1 cellular context compared by ENCODE assay signal in the genomic region with DNA sequence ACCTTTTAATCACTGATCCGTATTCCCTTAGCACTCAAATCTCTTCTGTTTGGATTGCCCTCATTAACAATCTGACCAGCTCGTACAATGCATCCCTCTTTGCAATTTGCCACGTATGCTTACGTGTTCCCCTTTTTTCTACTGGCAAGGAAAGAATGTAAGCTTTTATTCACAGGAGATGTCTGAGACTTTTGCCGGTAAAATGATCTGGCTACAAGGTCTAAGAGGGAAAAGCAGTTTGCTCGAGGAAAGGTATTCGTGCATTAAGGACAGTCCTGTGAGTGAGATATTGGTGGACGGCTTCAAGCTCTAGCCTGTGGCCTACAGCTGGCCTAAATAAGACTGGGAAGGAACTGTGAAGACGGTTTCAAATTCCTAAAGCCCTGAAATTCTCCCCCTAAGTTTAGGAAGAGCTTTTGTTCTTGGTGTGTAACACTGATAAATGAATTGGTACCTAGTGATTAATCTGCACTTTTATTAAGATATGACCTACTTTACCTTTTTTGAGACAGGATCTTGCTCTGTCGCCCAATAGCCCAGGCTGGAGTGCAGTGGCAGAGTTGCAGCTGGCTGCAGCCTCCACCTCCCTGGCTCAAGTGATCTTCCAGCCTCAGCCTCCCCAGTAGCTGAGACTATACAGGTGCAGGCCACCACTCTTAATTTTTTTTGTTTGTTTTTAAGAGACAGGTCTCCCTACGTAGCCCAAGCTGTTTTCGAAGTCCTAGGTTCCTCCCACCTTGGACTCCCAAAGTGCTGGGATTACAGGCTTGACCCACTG.
TF ChIP-seq lines count a peak whose summit lies in the region.

No MANE protein-coding gene starts in this region.

TF ChIP-seq in SK-N-SH, 30 proteins besides CTCF, POLR2A, EP300 and RAD21 (continued from another document):
- TF ChIP-seq, protein P1, sequence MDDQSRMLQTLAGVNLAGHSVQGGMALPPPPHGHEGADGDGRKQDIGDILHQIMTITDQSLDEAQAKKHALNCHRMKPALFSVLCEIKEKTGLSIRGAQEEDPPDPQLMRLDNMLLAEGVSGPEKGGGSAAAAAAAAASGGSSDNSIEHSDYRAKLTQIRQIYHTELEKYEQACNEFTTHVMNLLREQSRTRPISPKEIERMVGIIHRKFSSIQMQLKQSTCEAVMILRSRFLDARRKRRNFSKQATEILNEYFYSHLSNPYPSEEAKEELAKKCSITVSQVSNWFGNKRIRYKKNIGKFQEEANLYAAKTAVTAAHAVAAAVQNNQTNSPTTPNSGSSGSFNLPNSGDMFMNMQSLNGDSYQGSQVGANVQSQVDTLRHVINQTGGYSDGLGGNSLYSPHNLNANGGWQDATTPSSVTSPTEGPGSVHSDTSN (IDR thresholded peaks at IDR 0.05) = no peak
- TF ChIP-seq EZH2phosphoT487 (IDR thresholded peaks at IDR 0.05; ENCODE audit: borderline replicate concordance, low read depth) (no peak), RCOR1 (IDR thresholded peaks at IDR 0.05; ENCODE audit: low read length) (no peak), MXI1 (IDR thresholded peaks at IDR 0.05; ENCODE audit: low read depth, low read length) (no peak), FOXJ3 (CRISPR knock-in tag; IDR thresholded peaks at IDR 0.05) (no peak), POLR2AphosphoS5 (IDR thresholded peaks at IDR 0.05; ENCODE audit: low read depth, low read length) (no peak), RXRA (IDR thresholded peaks at IDR 0.05; ENCODE audit: borderline replicate concordance, low read depth) (no peak), GATA2 (CRISPR knock-in tag; IDR thresholded peaks at IDR 0.05) (no peak), RFX5 (IDR thresholded peaks at IDR 0.05; ENCODE audit: low read length) (no peak), GABPA (IDR thresholded peaks at IDR 0.05; ENCODE audit: low read depth) (no peak)
- TF ChIP-seq, protein P2, sequence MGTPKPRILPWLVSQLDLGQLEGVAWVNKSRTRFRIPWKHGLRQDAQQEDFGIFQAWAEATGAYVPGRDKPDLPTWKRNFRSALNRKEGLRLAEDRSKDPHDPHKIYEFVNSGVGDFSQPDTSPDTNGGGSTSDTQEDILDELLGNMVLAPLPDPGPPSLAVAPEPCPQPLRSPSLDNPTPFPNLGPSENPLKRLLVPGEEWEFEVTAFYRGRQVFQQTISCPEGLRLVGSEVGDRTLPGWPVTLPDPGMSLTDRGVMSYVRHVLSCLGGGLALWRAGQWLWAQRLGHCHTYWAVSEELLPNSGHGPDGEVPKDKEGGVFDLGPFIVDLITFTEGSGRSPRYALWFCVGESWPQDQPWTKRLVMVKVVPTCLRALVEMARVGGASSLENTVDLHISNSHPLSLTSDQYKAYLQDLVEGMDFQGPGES (IDR thresholded peaks at IDR 0.05; ENCODE audit: low read depth, low read length) = no peak
- TF ChIP-seq, protein P3, sequence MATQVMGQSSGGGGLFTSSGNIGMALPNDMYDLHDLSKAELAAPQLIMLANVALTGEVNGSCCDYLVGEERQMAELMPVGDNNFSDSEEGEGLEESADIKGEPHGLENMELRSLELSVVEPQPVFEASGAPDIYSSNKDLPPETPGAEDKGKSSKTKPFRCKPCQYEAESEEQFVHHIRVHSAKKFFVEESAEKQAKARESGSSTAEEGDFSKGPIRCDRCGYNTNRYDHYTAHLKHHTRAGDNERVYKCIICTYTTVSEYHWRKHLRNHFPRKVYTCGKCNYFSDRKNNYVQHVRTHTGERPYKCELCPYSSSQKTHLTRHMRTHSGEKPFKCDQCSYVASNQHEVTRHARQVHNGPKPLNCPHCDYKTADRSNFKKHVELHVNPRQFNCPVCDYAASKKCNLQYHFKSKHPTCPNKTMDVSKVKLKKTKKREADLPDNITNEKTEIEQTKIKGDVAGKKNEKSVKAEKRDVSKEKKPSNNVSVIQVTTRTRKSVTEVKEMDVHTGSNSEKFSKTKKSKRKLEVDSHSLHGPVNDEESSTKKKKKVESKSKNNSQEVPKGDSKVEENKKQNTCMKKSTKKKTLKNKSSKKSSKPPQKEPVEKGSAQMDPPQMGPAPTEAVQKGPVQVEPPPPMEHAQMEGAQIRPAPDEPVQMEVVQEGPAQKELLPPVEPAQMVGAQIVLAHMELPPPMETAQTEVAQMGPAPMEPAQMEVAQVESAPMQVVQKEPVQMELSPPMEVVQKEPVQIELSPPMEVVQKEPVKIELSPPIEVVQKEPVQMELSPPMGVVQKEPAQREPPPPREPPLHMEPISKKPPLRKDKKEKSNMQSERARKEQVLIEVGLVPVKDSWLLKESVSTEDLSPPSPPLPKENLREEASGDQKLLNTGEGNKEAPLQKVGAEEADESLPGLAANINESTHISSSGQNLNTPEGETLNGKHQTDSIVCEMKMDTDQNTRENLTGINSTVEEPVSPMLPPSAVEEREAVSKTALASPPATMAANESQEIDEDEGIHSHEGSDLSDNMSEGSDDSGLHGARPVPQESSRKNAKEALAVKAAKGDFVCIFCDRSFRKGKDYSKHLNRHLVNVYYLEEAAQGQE (IDR thresholded peaks at IDR 0.05; ENCODE audit: low read depth, low read length) = no peak
- TF ChIP-seq, protein P4, sequence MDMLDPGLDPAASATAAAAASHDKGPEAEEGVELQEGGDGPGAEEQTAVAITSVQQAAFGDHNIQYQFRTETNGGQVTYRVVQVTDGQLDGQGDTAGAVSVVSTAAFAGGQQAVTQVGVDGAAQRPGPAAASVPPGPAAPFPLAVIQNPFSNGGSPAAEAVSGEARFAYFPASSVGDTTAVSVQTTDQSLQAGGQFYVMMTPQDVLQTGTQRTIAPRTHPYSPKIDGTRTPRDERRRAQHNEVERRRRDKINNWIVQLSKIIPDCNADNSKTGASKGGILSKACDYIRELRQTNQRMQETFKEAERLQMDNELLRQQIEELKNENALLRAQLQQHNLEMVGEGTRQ (IDR thresholded peaks at IDR 0.05; ENCODE audit: borderline replicate concordance, low read depth, low read length) = no peak
TF ChIP-seq in SK-N-SH: peak in this region for 0.
